Comparison of ENCODE assay signal across 1 cellular context in genomic region chr7:105531797-105532671, GRCh38.
TF ChIP-seq lines count a peak whose summit lies in the region.

RINT1 (plus strand) TSS chr7:105532201; CDS start chr7:105532316, 115 bp downstream.

TF ChIP-seq in K562, 482 proteins besides CTCF, POLR2A, EP300 and RAD21 (continued from another document and continues in another):
- TF ChIP-seq ARID4B (CRISPR knock-in tag; IDR thresholded peaks at IDR 0.05) (peak; percentile 97), HCFC1 (IDR thresholded peaks at IDR 0.05; ENCODE audit: low read depth, low read length) (peak; percentile 85), E2F8 (IDR thresholded peaks at IDR 0.05; ENCODE audit: low read depth, partially characterized antibody) (peak; percentile 62), ZNF589 (CRISPR knock-in tag; IDR thresholded peaks at IDR 0.05; ENCODE audit: low read depth) (no peak), MEF2D (tag; conservative IDR thresholded peaks at IDR 0.05; ENCODE audit: low read depth) (no peak), BRD9 (IDR thresholded peaks at IDR 0.05; ENCODE audit: low read depth, partially characterized antibody) (peak; percentile 19), FOXJ3 (CRISPR knock-in tag; IDR thresholded peaks at IDR 0.05) (no peak), SLC30A9 (CRISPR knock-in tag; IDR thresholded peaks at IDR 0.05) (no peak), ZNF184 (CRISPR knock-in tag; IDR thresholded peaks at IDR 0.05) (no peak), EZH2 (IDR thresholded peaks at IDR 0.05; ENCODE audit: borderline replicate concordance, low read depth, low read length) (no peak), ZNF174 (CRISPR knock-in tag; IDR thresholded peaks at IDR 0.05) (no peak), ZBTB33 (CRISPR knock-in tag; IDR thresholded peaks at IDR 0.05) (peak; percentile 78), ZNF609 (CRISPR knock-in tag; IDR thresholded peaks at IDR 0.05; ENCODE audit: borderline replicate concordance) (no peak), NR1H2 (CRISPR knock-in tag; IDR thresholded peaks at IDR 0.05) (peak; percentile 97; the same call in 1 of the 2 replicates), NFIC (IDR thresholded peaks at IDR 0.05) (peak; percentile 73), IRF2 (CRISPR knock-in tag; IDR thresholded peaks at IDR 0.05) (no peak), ZFPM2 (CRISPR knock-in tag; IDR thresholded peaks at IDR 0.05) (no peak), ZNF212 (CRISPR knock-in tag; IDR thresholded peaks at IDR 0.05) (no peak), RHOXF2B (CRISPR knock-in tag; conservative IDR thresholded peaks at IDR 0.05) (no peak), THRAP3 (IDR thresholded peaks at IDR 0.05; ENCODE audit: borderline replicate concordance) (no peak), POLR2AphosphoS2 (IDR thresholded peaks at IDR 0.05; ENCODE audit: low read length) (peak; percentile 89; the same call in 1 of the 2 replicates), CREB3 (tag; conservative IDR thresholded peaks at IDR 0.05; ENCODE audit: low read depth) (peak; percentile 83), MAZ (CRISPR knock-in tag; conservative IDR thresholded peaks at IDR 0.05 in 1 of 2, IDR thresholded peaks at IDR 0.05 in 1 of 2) (peak; percentile 75 to 92), ZNF436 (CRISPR knock-in tag; IDR thresholded peaks at IDR 0.05) (no peak), SFPQ (IDR thresholded peaks at IDR 0.05; ENCODE audit: low read depth, low read length) (no peak), MCM2 (IDR thresholded peaks at IDR 0.05; ENCODE audit: low read depth) (no peak), GTF2A2 (tag; IDR thresholded peaks at IDR 0.05) (peak; percentile 78; the same call in 1 of the 2 replicates), GATAD2A (IDR thresholded peaks at IDR 0.05) (peak; percentile 77; the same call in 1 of the 2 replicates), FOXP1 (CRISPR knock-in tag; IDR thresholded peaks at IDR 0.05) (peak; percentile 95), TBP (optimal IDR thresholded peaks at IDR 0.05; ENCODE audit: low read depth, low read length) (peak; percentile 96), ETV1 (tag; conservative IDR thresholded peaks at IDR 0.05; ENCODE audit: low read depth) (peak; percentile 95), ZNF551 (CRISPR knock-in tag; IDR thresholded peaks at IDR 0.05) (no peak), MED1 (CRISPR knock-in tag; IDR thresholded peaks at IDR 0.05; ENCODE audit: borderline replicate concordance) (no peak), L3MBTL2 (IDR thresholded peaks at IDR 0.05) (peak; percentile 78), GTF2F1 (IDR thresholded peaks at IDR 0.05; ENCODE audit: low read depth, low read length) (peak; percentile 79; the same call in 1 of the 2 replicates), HNRNPLL (IDR thresholded peaks at IDR 0.05; ENCODE audit: low read depth, low read length, poor library complexity, severe bottlenecking) (no peak), HOMEZ (CRISPR knock-in tag; IDR thresholded peaks at IDR 0.05) (no peak), ZNF140 (CRISPR knock-in tag; IDR thresholded peaks at IDR 0.05) (no peak)
- TF ChIP-seq, protein P1, sequence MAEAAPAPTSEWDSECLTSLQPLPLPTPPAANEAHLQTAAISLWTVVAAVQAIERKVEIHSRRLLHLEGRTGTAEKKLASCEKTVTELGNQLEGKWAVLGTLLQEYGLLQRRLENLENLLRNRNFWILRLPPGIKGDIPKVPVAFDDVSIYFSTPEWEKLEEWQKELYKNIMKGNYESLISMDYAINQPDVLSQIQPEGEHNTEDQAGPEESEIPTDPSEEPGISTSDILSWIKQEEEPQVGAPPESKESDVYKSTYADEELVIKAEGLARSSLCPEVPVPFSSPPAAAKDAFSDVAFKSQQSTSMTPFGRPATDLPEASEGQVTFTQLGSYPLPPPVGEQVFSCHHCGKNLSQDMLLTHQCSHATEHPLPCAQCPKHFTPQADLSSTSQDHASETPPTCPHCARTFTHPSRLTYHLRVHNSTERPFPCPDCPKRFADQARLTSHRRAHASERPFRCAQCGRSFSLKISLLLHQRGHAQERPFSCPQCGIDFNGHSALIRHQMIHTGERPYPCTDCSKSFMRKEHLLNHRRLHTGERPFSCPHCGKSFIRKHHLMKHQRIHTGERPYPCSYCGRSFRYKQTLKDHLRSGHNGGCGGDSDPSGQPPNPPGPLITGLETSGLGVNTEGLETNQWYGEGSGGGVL (CRISPR knock-in tag; IDR thresholded peaks at IDR 0.05), result no peak
- TF ChIP-seq, protein P2, sequence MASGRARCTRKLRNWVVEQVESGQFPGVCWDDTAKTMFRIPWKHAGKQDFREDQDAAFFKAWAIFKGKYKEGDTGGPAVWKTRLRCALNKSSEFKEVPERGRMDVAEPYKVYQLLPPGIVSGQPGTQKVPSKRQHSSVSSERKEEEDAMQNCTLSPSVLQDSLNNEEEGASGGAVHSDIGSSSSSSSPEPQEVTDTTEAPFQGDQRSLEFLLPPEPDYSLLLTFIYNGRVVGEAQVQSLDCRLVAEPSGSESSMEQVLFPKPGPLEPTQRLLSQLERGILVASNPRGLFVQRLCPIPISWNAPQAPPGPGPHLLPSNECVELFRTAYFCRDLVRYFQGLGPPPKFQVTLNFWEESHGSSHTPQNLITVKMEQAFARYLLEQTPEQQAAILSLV (tag; IDR thresholded peaks at IDR 0.05), result no peak
